ENCODE assay signal across 1 cellular context in genomic region chr2:182144780-182145170, GRCh38.
TF ChIP-seq lines count a peak whose summit lies in the region.

No MANE protein-coding gene starts in this region.

TF ChIP-seq in SK-N-SH, 30 proteins besides CTCF, POLR2A, EP300 and RAD21 (continued from another document):
- TF ChIP-seq MEF2A (IDR thresholded peaks at IDR 0.05; ENCODE audit: borderline replicate concordance, low read depth), result no peak
- TF ChIP-seq SMC3 (IDR thresholded peaks at IDR 0.05; ENCODE audit: low read depth, low read length), result no peak
- no peak for TF ChIP-seq FOXJ3 (CRISPR knock-in tag; IDR thresholded peaks at IDR 0.05)
